9 cellular contexts compared by ENCODE assay signal in genomic region chr22:46684706-46685105, GRCh38. TPM values are rescaled to one million over a fixed set of nuclear protein-coding genes. Genes with fewer than 3 reads are reported as not detected.
DNase-seq lines count a peak whose midpoint lies in the region; ATAC-seq and TF ChIP-seq lines count a peak whose summit lies in the region.
"Had no signal": no experiment of that assay in that cellular context is flagged by ENCODE, and none has a peak within 500 bp of the region (broad histone marks: within the 10 kb centered on the region; RNA-seq: fewer than 3 reads in every experiment).

No MANE protein-coding gene starts in this region.

- no peak for TF ChIP-seq EP300 in suprapubic skin (IDR thresholded peaks at IDR 0.05)

- H3K27ac ChIP-seq in suprapubic skin (peak overlapping the region; percentile 43), smooth muscle cell (ENCODE audit: low read depth) (no peak overlapping the region)

- H3K36me3 ChIP-seq in suprapubic skin = peaks cover 32% of the 10 kb centered on the region
- no peaks in the 10 kb centered on the region for H3K36me3 ChIP-seq in smooth muscle cell (ENCODE audit: low read depth)

- no peak for DNase-seq in activated T-cell treated with anti-CD3 and anti-CD28 coated beads, Interleukin-2, amount 50 U/mL, for 24 hours
- DNase-seq in activated T-cell treated with anti-CD3 and anti-CD28 coated beads for 4 hours = no peak
- peak; percentile 34 for DNase-seq in SKM-1 treated with dmso at 0.1 percent for 144 hours (lab: John Stamatoyannopoulos, UW; ENCODE audit: unreplicated experiment)
- no peak for DNase-seq in suprapubic skin (ENCODE audit: low spot score in 2 of 2)
- no peak for DNase-seq in smooth muscle cell (lab: John Stamatoyannopoulos, UW; ENCODE audit: unreplicated experiment)
- DNase-seq in stimulated activated CD8-positive, alpha-beta memory T cell treated with anti-CD3 and anti-CD28 coated beads, Interleukin-4, amount 100 ng/mL, for 48 hours = no peak
- DNase-seq: NCI-H1436 treated with DMSO at 0.1 percent for 48 hours had no signal

- H3K27me3 ChIP-seq in suprapubic skin (no peaks in the 10 kb centered on the region), smooth muscle cell (ENCODE audit: low read depth) (no peaks in the 10 kb centered on the region)

- no peak overlapping the region for H2AFZ ChIP-seq in smooth muscle cell (ENCODE audit: low read depth)

- H3K9me3 ChIP-seq in suprapubic skin = no peaks in the 10 kb centered on the region
- no peaks in the 10 kb centered on the region for H3K9me3 ChIP-seq in smooth muscle cell (replicated peaks; ENCODE audit: low read depth)

- no peaks in the 10 kb centered on the region for H4K20me1 ChIP-seq in smooth muscle cell (ENCODE audit: low read depth)

- H3K4me3 ChIP-seq in suprapubic skin (no peak overlapping the region), smooth muscle cell (no peak overlapping the region)

- TF ChIP-seq CTCF in suprapubic skin (IDR thresholded peaks at IDR 0.05) = no peak
- TF ChIP-seq CTCF in smooth muscle cell (IDR thresholded peaks at IDR 0.05; ENCODE audit: borderline replicate concordance, insufficient read depth, poor library complexity, severe bottlenecking) = no peak

- no peak overlapping the region for H3K4me3 Mint-ChIP-seq in activated T-cell treated with anti-CD3 and anti-CD28 coated beads, Interleukin-2, amount 50 U/mL, for 24 hours

- no peak overlapping the region for H3K9ac ChIP-seq in smooth muscle cell (ENCODE audit: low read depth)

- peak overlapping the region; percentile 80 for H3K27ac Mint-ChIP-seq in activated T-cell treated with anti-CD3 and anti-CD28 coated beads, Interleukin-2, amount 50 U/mL, for 24 hours

- peaks cover 28% of the 10 kb centered on the region for H3K4me1 Mint-ChIP-seq in activated T-cell treated with anti-CD3 and anti-CD28 coated beads, Interleukin-2, amount 50 U/mL, for 24 hours (ENCODE audit: low read depth)

- peaks cover 59% of the 10 kb centered on the region for H3K36me3 Mint-ChIP-seq in activated T-cell treated with anti-CD3 and anti-CD28 coated beads, Interleukin-2, amount 50 U/mL, for 24 hours (ENCODE audit: low read depth)

- H3K4me1 ChIP-seq in suprapubic skin = peaks cover 22% of the 10 kb centered on the region
- no peaks in the 10 kb centered on the region for H3K4me1 ChIP-seq in smooth muscle cell (ENCODE audit: low read depth)

- WGBS in suprapubic skin = 86% methylated on average over 10 of the region's 10 CpGs
- 93% methylated on average over 10 of the region's 10 CpGs for WGBS in smooth muscle cell (ENCODE audit: low lambda C conversion rate)

- H3K79me2 ChIP-seq in smooth muscle cell (ENCODE audit: low read depth) = no peaks in the 10 kb centered on the region

- H3K9me3 Mint-ChIP-seq in activated T-cell treated with anti-CD3 and anti-CD28 coated beads, Interleukin-2, amount 50 U/mL, for 24 hours = no peaks in the 10 kb centered on the region

- no peaks in the 10 kb centered on the region for H3K27me3 Mint-ChIP-seq in activated T-cell treated with anti-CD3 and anti-CD28 coated beads, Interleukin-2, amount 50 U/mL, for 24 hours

- ATAC-seq in HG03175 (IDR thresholded peaks at IDR 0.05; ENCODE audit: unreplicated experiment) (peak; percentile 72), GM18873 (IDR thresholded peaks at IDR 0.05; ENCODE audit: low FRiP score, unreplicated experiment) (no peak)

- H3K4me2 ChIP-seq in smooth muscle cell = no peak overlapping the region

- no peaks in the 10 kb centered on the region for H3F3A ChIP-seq in smooth muscle cell (ENCODE audit: low read depth)

- no peak for TF ChIP-seq POLR2A in suprapubic skin (IDR thresholded peaks at IDR 0.05)

RNA-seq across cellular contexts. Expression of gene CERK, which starts 53.3 kb away (rescaled TPM):
- total RNA-seq in suprapubic skin (10 to 100 TPM; 19.2 to 46.2 (median 36.6) TPM), smooth muscle cell (25.4 and 30.7 TPM in 2 replicates)
- polyA plus RNA-seq in smooth muscle cell = 23.3 and 25.6 TPM in 2 replicates
